In genomic region chr6:32837651-32838113, GRCh38 we compare ENCODE assay signal across 8 cellular contexts. TPM values are rescaled to one million over a fixed set of nuclear protein-coding genes. Genes with fewer than 3 reads are reported as not detected.
DNase-seq lines count a peak whose midpoint lies in the region; ATAC-seq, FAIRE-seq and TF ChIP-seq lines count a peak whose summit lies in the region.

No MANE protein-coding gene starts in this region.

- no peak for FAIRE-seq in frontal cortex (lab: Jason Lieb, UNC)

- H3K9me3 ChIP-seq in AG04450 (ENCODE audit: control insufficient read depth, insufficient read depth, low read length) = no peaks in the 10 kb centered on the region; the same call in 1 of the 2 replicates
- no peaks in the 10 kb centered on the region for H3K9me3 ChIP-seq in lower lobe of right lung
- no peaks in the 10 kb centered on the region for H3K9me3 ChIP-seq in aorta (ENCODE audit: control insufficient read depth, low read length)

- H3K36me3 ChIP-seq in lower lobe of right lung = peaks cover 55% of the 10 kb centered on the region
- H3K36me3 ChIP-seq in aorta (ENCODE audit: control insufficient read depth in 1 of 2, insufficient read depth in 2 of 2, low read length in 1 of 2) = no peaks in the 10 kb centered on the region

- in situ Hi-C loops in astrocyte of the spinal cord (cut with HindIII; ENCODE audit: low sequenced_read_pairs) = no loop called here
- in situ Hi-C loops in KBM-7 (cut with MboI; ENCODE audit: low pct_unique_long_range_greater_than_20kb, low sequenced_read_pairs) = no loop called here

- intact Hi-C loops in lower lobe of right lung (cut with DNase I) = no loop called here
- intact Hi-C loops in aorta (cut with DNase I) = loop anchor here (1.0 to 2.0 kb wide), 2 partner anchors 17 to 31 kb away; partner anchors contain the start of gene PSMB9 (in 1 of the 2)

- H3K4me1 ChIP-seq in lower lobe of right lung (peaks cover 40% of the 10 kb centered on the region), aorta (ENCODE audit: control insufficient read depth in 1 of 2, insufficient read depth in 2 of 2, low read length in 2 of 2) (no peaks in the 10 kb centered on the region)

- WGBS in aorta, 2 donors = 23 to 31% methylated on average over 11 to 12 of the region's 12 CpGs

- DNase-seq in AG04450 (ENCODE audit: low read depth, low spot score) = no peak
- no peak for DNase-seq in astrocyte of the spinal cord (ENCODE audit: low read depth, low spot score)
- no peak for DNase-seq in lower lobe of right lung
- no peak for DNase-seq in aorta
- DNase-seq in KBM-7 = no peak
- DNase-seq in D341Med (ENCODE audit: low spot score) = no peak
- DNase-seq in frontal cortex (ENCODE audit: low spot score in 2 of 2) = no peak

- POLR2A ChIA-PET in AG04450 (lab: Yijun Ruan, JAX) = interaction anchor here (0.9 to 2.2 kb wide), 7 partner anchors 12 to 136 kb away, joined by 3 to 25 read pairs (median 5); partner anchors contain the start of genes PSMB9 and TAP1

- H3K4me3 ChIP-seq in AG04450 (ENCODE audit: low read depth, low read length) (peak overlapping the region; percentile 92), astrocyte of the spinal cord (ENCODE audit: low read depth, low read length) (peak overlapping the region; percentile 77), lower lobe of right lung (peak overlapping the region; percentile 85), aorta (ENCODE audit: low read length in 2 of 2) (peak overlapping the region; percentile 52 to 83)

- H3K27ac ChIP-seq in AG04450 (ENCODE audit: low read depth, low read length) (peak overlapping the region; percentile 21), lower lobe of right lung (peak overlapping the region; percentile 93), aorta (ENCODE audit: low read depth in 1 of 2, low read length in 2 of 2) (peak overlapping the region in 1 of 2 donors; percentile 58)

- CTCF ChIA-PET in AG04450 (lab: Charles Lee) = interaction anchor here (0.8 to 6.8 kb wide), 26 partner anchors 13 to 582 kb away, joined by 3 to 271 read pairs (median 8); partner anchors contain the start of genes BRD2, HLA-DMA, PSMB9 and TAP1

- TF ChIP-seq CTCF in AG04450 (IDR thresholded peaks at IDR 0.05; ENCODE audit: low read depth, low read length) (no peak), astrocyte of the spinal cord (IDR thresholded peaks at IDR 0.05; ENCODE audit: low read depth, low read length) (no peak), lower lobe of right lung (IDR thresholded peaks at IDR 0.05) (no peak)

- H3K27me3 ChIP-seq in AG04450 (ENCODE audit: control insufficient read depth, insufficient read depth, low read length) (no peaks in the 10 kb centered on the region), lower lobe of right lung (ENCODE audit: low read depth) (no peaks in the 10 kb centered on the region), aorta (ENCODE audit: control insufficient read depth in 1 of 2, insufficient read depth in 2 of 2, low read length in 1 of 2) (no peaks in the 10 kb centered on the region)

- peak; percentile 6 for ATAC-seq in HG03135 (IDR thresholded peaks at IDR 0.05; ENCODE audit: unreplicated experiment)
- peak; percentile 0 to 1 for ATAC-seq in lower lobe of right lung
- no peak for ATAC-seq in aorta (ENCODE audit: low FRiP score)

RNA-seq across cellular contexts. Expression of gene TAP2, which starts 0.9 kb away (rescaled TPM):
- polyA plus RNA-seq in AG04450 (2011; rRNA removed) (15.3 and 15.4 TPM in 2 replicates), aorta (10 to 100 TPM in 1 of 2 donors, 1 to 10 TPM in 1; 2.5 to 25.6 TPM)
- polyA minus RNA-seq in AG04450 (2011; rRNA and poly(A)+ RNA removed) = 39.9 and 55.3 TPM in 2 replicates
- total RNA-seq in lower lobe of right lung (81.8 TPM), aorta (10 to 100 TPM; 26.5 to 48.1 TPM), frontal cortex (2.4 TPM)

RNA-seq across cellular contexts. Expression of gene PSMB8, which starts 6.2 kb away (rescaled TPM):
- 62.0 and 70.0 TPM in 2 replicates for polyA plus RNA-seq in AG04450 (2011; rRNA removed)
- 25.3 and 28.0 TPM in 2 replicates for polyA minus RNA-seq in AG04450 (2011; rRNA and poly(A)+ RNA removed)
- 103 TPM for total RNA-seq in lower lobe of right lung
- total RNA-seq in aorta = 10 to 100 TPM; 40.8 to 58.4 TPM
- 10 to 100 TPM; 59.6 to 69.7 TPM for polyA plus RNA-seq in aorta
- 3.3 TPM for total RNA-seq in frontal cortex

RNA-seq across cellular contexts. Expression of gene TAP1, which starts 15.8 kb away (rescaled TPM):
- polyA plus RNA-seq in AG04450 (2011; rRNA removed) (38.6 and 43.6 TPM in 2 replicates), aorta (10 to 100 TPM; 14.4 to 48.3 TPM)
- 36.4 and 45.8 TPM in 2 replicates for polyA minus RNA-seq in AG04450 (2011; rRNA and poly(A)+ RNA removed)
- total RNA-seq in lower lobe of right lung (63.9 TPM), aorta (10 to 100 TPM; 39.4 to 42.1 TPM), frontal cortex (3.7 TPM)

RNA-seq across cellular contexts. Expression of gene PSMB9, which starts 16.3 kb away (rescaled TPM):
- polyA plus RNA-seq in AG04450 (2011; rRNA removed) = 34.8 and 38.4 TPM in 2 replicates
- polyA minus RNA-seq in AG04450 (2011; rRNA and poly(A)+ RNA removed) = 16.8 and 20.6 TPM in 2 replicates
- total RNA-seq in lower lobe of right lung = 74.5 TPM
- 10 to 100 TPM; 24.9 to 42.8 TPM for total RNA-seq in aorta
- 10 to 100 TPM; 27.9 to 38.8 TPM for polyA plus RNA-seq in aorta
- 0.82 TPM for total RNA-seq in frontal cortex

RNA-seq across cellular contexts. Expression of gene HLA-DOB, which starts 20.9 kb away (rescaled TPM):
- polyA plus RNA-seq in AG04450 (2011; rRNA removed) (not detected in 2 replicates), aorta (under 1 TPM in 1 of 2 donors, not detected in 1; 0.26 TPM)
- not detected in 2 replicates for polyA minus RNA-seq in AG04450 (2011; rRNA and poly(A)+ RNA removed)
- total RNA-seq in lower lobe of right lung (0.95 TPM), aorta (1 to 10 TPM in 1 of 2 donors, under 1 TPM in 1; 0.62 to 2.8 TPM), frontal cortex (not detected)
